7 cellular contexts compared by ENCODE assay signal in genomic region chr11:133265536-133265935, GRCh38.
"Had no signal": no experiment of that assay in that cellular context is flagged by ENCODE, and none has a peak within 500 bp of the region (broad histone marks: within the 10 kb centered on the region; RNA-seq: fewer than 3 reads in every experiment).

No MANE protein-coding gene starts in this region.

- H3K4me3 ChIP-seq: K562 had no signal

- FAIRE-seq: HepG2, HTR-8/SVneo, K562 had no signal

- H3K27ac ChIP-seq: HL-60 had no signal

- DNase-seq: IMR-90, KBM-7, KG1 had no signal
